8 cellular contexts compared by ENCODE assay signal in the genomic region with DNA sequence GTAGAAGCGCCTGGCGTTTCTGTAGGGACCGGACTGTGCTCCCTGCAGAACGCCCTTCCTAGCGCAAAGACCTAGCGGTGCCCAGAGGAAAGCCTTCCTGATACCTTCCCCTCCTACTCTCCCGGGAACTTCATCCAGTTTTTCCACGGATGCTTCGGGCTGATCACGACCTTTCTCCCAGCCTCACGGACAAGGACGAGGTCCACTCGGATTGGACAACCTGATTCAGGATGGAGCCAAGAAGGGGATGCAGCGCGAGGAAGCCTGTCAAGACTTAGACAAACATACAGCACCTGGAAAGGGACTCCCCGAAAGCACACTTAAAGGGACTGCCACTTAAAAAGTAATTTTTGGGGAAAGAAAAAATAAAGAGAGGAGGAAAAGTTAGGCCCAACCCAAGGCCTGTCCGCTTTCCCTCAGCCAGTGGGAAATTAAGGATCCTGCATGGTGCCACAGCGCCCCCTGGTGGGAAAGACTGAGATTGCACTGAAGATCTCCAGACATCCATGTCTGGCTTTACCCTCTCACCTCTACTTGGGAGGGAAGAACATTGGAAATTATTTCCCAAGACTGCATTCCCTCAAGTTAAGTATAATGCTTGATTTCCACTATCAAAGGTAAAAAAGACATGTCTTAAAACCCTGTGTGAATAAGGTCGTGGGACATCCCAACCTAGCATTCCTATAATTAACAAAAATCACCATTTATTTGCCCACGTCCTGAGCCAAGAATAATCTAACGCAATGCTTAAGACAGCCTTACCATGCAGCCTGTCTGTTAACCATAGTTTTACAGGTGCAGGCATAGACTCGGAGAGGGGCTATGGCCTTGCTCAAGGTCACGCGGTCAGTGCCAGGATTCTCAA. TPM values are rescaled to one million over a fixed set of nuclear protein-coding genes. Genes with fewer than 3 reads are reported as not detected.
A peak's percentile ranks its signal among the peaks of the same experiment; 100 is the strongest.
DNase-seq lines count a peak whose midpoint lies in the region; ATAC-seq and TF ChIP-seq lines count a peak whose summit lies in the region.

No MANE protein-coding gene starts in this region.

- TF ChIP-seq POLR2A in adrenal gland (IDR thresholded peaks at IDR 0.05) (no peak), gastrocnemius medialis (IDR thresholded peaks at IDR 0.05) (no peak)

- H3K36me3 ChIP-seq in adrenal gland (replicated peaks in 1 of 2) (no peaks in the 10 kb centered on the region), right atrium auricular region (no peaks in the 10 kb centered on the region), gastrocnemius medialis (no peaks in the 10 kb centered on the region)

- WGBS in adrenal gland, 4 donors = 77 to 81% (median 81%) methylated on average over 24 of the region's 24 CpGs

- H3K27ac ChIP-seq in adrenal gland (no peak overlapping the region), right atrium auricular region (no peak overlapping the region), gastrocnemius medialis (no peak overlapping the region)

- in situ Hi-C loops in gastrocnemius medialis (cut with MboI; ENCODE audit: low sequenced_read_pairs in 4 of 4) = loop anchor here (5.0 to 25.0 kb wide), 4 partner anchors 725 to 1310 kb away; no protein-coding TSS in a partner anchor

- H3K4me3 ChIP-seq in adrenal gland = no peak overlapping the region
- H3K4me3 ChIP-seq in right atrium auricular region = no peak overlapping the region
- no peak overlapping the region for H3K4me3 ChIP-seq in gastrocnemius medialis

- peak; percentile 84 to 99 (median 88) for TF ChIP-seq CTCF in adrenal gland (IDR thresholded peaks at IDR 0.05)
- TF ChIP-seq CTCF in right atrium auricular region (IDR thresholded peaks at IDR 0.05) = peak; percentile 94 to 98
- peak; percentile 86 to 98 (median 91) for TF ChIP-seq CTCF in gastrocnemius medialis (IDR thresholded peaks at IDR 0.05 in 4 of 5, conservative IDR thresholded peaks at IDR 0.05 in 1 of 5)

- intact Hi-C loops in adrenal gland (cut with DNase I) (loop anchor here in 1 of 2 donors (5.0 kb wide), 1 partner anchor 720 kb away; no protein-coding TSS in a partner anchor), gastrocnemius medialis (cut with DNase I; ENCODE audit: low total_unique reads) (loop anchor here (1.0 to 10.0 kb wide), 2 partner anchors 719 to 1307 kb away; no protein-coding TSS in a partner anchor)

- DNase-seq in DMS153 (lab: John Stamatoyannopoulos, UW) (peak; percentile 9), HT-29 (ENCODE audit: low spot score) (peak; percentile 74), SKM-1 treated with dmso at 0.1 percent for 144 hours (lab: John Stamatoyannopoulos, UW; ENCODE audit: unreplicated experiment) (peak; percentile 17), adrenal gland (peak; percentile 43 to 90 (median 76)), right atrium auricular region (ENCODE audit: low spot score) (peak; percentile 85), gastrocnemius medialis (peak in 1 of 2 donors; percentile 53)

- H3K9me3 ChIP-seq in adrenal gland (replicated peaks in 1 of 3) (no peaks in the 10 kb centered on the region), right atrium auricular region (peaks cover 0 to 6% of the 10 kb centered on the region in 2 donors), gastrocnemius medialis (no peaks in the 10 kb centered on the region)

- H3K27me3 ChIP-seq in adrenal gland (no peaks in the 10 kb centered on the region), right atrium auricular region (no peaks in the 10 kb centered on the region), gastrocnemius medialis (no peaks in the 10 kb centered on the region)

- peak; percentile 60 to 71 for ATAC-seq in gastrocnemius medialis
- ATAC-seq in HG02678 (IDR thresholded peaks at IDR 0.05; ENCODE audit: unreplicated experiment) = no peak
- ATAC-seq in HG03469 (IDR thresholded peaks at IDR 0.05; ENCODE audit: unreplicated experiment) = no peak

- H3K4me1 ChIP-seq in adrenal gland (replicated peaks in 1 of 2) (no peaks in the 10 kb centered on the region), right atrium auricular region (peaks cover 0 to 36% of the 10 kb centered on the region in 2 donors), gastrocnemius medialis (no peaks in the 10 kb centered on the region)

RNA-seq across cellular contexts. Expression of a gene that starts 13.4 kb away (rescaled TPM):
- 61.1 and 67.6 TPM in 2 replicates for total RNA-seq in HT-29 (2014; rRNA removed; shearing (Covaris generic))
- total RNA-seq in adrenal gland (100 to 1,000 TPM in 1 of 8 donors, 10 to 100 TPM in 7; 38.1 to 131 (median 63.9) TPM), right atrium auricular region (100 to 1,000 TPM; 106 to 162 TPM), gastrocnemius medialis (100 to 1,000 TPM; 353 to 709 (median 642) TPM)
- 100 to 1,000 TPM in 1 of 3 donors, 10 to 100 TPM in 2; 25.2 to 130 (median 28.0) TPM for polyA plus RNA-seq in adrenal gland

Comparison
In these comparisons a context has a peak if more than half of its experiments do, and no peak if none do; other contexts are left out.
1. ATAC-seq: peak in gastrocnemius medialis (2 of 2); none in HG02678 (single experiment) and HG03469 (single experiment).
2. Peak in every context shown above with its lines, with median percentiles within 50 percentile points of each other: CTCF ChIP-seq.